In genomic region chr6:44304282-44305199, GRCh38 we compare ENCODE assay signal across 8 cellular contexts. TPM values are rescaled to one million over a fixed set of nuclear protein-coding genes. Genes with fewer than 3 reads are reported as not detected.
DNase-seq lines count a peak whose midpoint lies in the region; ATAC-seq and TF ChIP-seq lines count a peak whose summit lies in the region.
"Had no signal": no experiment of that assay in that cellular context is flagged by ENCODE, and none has a peak within 500 bp of the region (broad histone marks: within the 10 kb centered on the region; RNA-seq: fewer than 3 reads in every experiment).

No MANE protein-coding gene starts in this region.

- H3K27ac Mint-ChIP-seq in effector memory CD8-positive, alpha-beta T cell: no peak overlapping the region
- H3K27ac Mint-ChIP-seq in natural killer cell: no peak overlapping the region

- peak; percentile 76 for TF ChIP-seq CTCF in natural killer cell (IDR thresholded peaks at IDR 0.05)

- no peak overlapping the region for H3K4me3 Mint-ChIP-seq in effector memory CD8-positive, alpha-beta T cell
- H3K4me3 Mint-ChIP-seq in natural killer cell: no peak overlapping the region

- intact Hi-C loops in natural killer cell (cut with micrococcal nuclease): no loop called here

- H3K9me3 Mint-ChIP-seq in effector memory CD8-positive, alpha-beta T cell: no peaks in the 10 kb centered on the region
- no peaks in the 10 kb centered on the region for H3K9me3 Mint-ChIP-seq in natural killer cell

- H3K4me1 Mint-ChIP-seq in effector memory CD8-positive, alpha-beta T cell (ENCODE audit: low read depth in 2 of 2): peaks cover 0 to 6% of the 10 kb centered on the region in 2 donors
- no peaks in the 10 kb centered on the region for H3K4me1 Mint-ChIP-seq in natural killer cell

- DNase-seq in GM03348 (ENCODE audit: low spot score): peak; percentile 75
- peak; percentile 63 for DNase-seq in HuH-7 (ENCODE audit: low spot score)
- peak; percentile 46 for DNase-seq in activated CD4-positive, alpha-beta T cell treated with anti-CD3 and anti-CD28 coated beads for 48 hours
- DNase-seq in effector memory CD8-positive, alpha-beta T cell: peak; percentile 28 to 37 (median 33)
- DNase-seq in natural killer cell: peak; percentile 27
- no peak for DNase-seq in NCI-H526 treated with DMSO at 0.1 percent for 48 hours (lab: John Stamatoyannopoulos, UW)

- H3K27me3 Mint-ChIP-seq in effector memory CD8-positive, alpha-beta T cell: no peaks in the 10 kb centered on the region
- no peaks in the 10 kb centered on the region for H3K27me3 Mint-ChIP-seq in natural killer cell (ENCODE audit: low read depth in 2 of 2)

- ATAC-seq in effector memory CD8-positive, alpha-beta T cell (replicated peaks): peak; percentile 69
- ATAC-seq in natural killer cell (peak; percentile 63 to 94 (median 74)), HG03025 (IDR thresholded peaks at IDR 0.05; ENCODE audit: low FRiP score, unreplicated experiment) (no peak)

- peaks cover 17% of the 10 kb centered on the region for H3K36me3 Mint-ChIP-seq in effector memory CD8-positive, alpha-beta T cell (ENCODE audit: insufficient read depth)
- peaks cover 2% of the 10 kb centered on the region for H3K36me3 Mint-ChIP-seq in natural killer cell

RNA-seq across cellular contexts. Expression of gene AARS2, which starts 8.6 kb away (rescaled TPM):
- total RNA-seq in natural killer cell: 10 to 100 TPM; 14.1 to 17.2 (median 14.2) TPM

RNA-seq across cellular contexts. Expression of gene TMEM151B, which starts 34.3 kb away (rescaled TPM):
- total RNA-seq in natural killer cell: not detected
- total RNA-seq: activated CD8-positive, alpha-beta memory T cell treated with anti-CD3 and anti-CD28 coated beads for 36 hours had no signal

RNA-seq across cellular contexts. Expression of gene SPATS1, which starts 37.9 kb away (rescaled TPM):
- not detected for total RNA-seq in natural killer cell
- total RNA-seq: activated CD8-positive, alpha-beta memory T cell treated with anti-CD3 and anti-CD28 coated beads for 36 hours had no signal

RNA-seq across cellular contexts. Expression of gene NFKBIE, which starts 39.2 kb away (rescaled TPM):
- total RNA-seq in natural killer cell: 10 to 100 TPM; 44.9 to 61.5 (median 56.4) TPM

RNA-seq across cellular contexts. Expression of gene SLC35B2, which starts 47.2 kb away (rescaled TPM):
- 10 to 100 TPM; 20.9 to 27.7 (median 26.8) TPM for total RNA-seq in natural killer cell
